8 cellular contexts compared by ENCODE assay signal in the genomic region with DNA sequence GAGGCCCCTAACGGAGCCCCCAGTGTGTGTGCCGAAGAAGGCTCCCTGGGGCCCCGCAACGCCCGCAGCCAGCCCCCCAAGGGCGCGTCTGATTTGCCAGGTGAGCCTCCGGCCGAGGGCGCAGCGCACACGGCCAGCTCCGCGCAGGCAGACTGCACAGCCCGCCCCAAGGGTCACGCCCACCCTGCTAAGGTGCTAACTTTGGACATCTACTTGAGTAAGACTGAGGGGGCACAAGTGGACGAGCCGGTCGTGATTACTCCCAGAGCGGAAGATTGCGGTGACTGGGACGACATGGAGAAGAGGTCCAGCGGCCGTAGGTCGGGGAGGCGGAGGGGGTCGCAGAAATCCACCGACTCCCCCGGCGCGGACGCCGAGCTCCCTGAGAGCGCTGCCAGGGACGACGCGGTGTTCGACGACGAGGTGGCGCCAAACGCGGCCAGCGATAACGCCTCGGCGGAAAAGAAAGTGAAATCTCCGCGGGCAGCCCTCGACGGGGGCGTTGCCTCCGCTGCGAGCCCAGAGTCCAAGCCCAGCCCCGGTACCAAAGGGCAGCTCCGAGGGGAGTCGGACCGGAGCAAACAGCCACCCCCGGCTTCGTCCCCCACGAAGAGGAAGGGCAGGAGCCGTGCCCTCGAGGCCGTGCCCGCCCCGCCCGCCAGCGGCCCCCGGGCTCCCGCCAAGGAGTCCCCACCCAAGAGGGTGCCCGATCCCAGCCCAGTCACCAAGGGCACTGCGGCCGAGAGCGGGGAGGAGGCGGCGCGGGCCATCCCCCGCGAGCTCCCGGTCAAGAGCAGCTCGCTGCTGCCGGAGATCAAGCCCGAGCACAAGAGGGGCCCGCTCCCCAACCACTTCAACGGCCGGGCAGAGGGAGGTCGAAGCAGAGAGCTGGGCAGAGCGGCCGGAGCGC.
A peak's percentile ranks its signal among the peaks of the same experiment; 100 is the strongest.
DNase-seq lines count a peak whose midpoint lies in the region; ATAC-seq and TF ChIP-seq lines count a peak whose summit lies in the region.

No MANE protein-coding gene starts in this region.

- H3K56ac ChIP-seq in H9 (ENCODE audit: insufficient read length, low read depth, low read length) = no peak overlapping the region

- H3K36me3 Mint-ChIP-seq in H9 (ENCODE audit: insufficient read depth in 1 of 3, low read depth in 3 of 3) (peaks cover 0 to 2% (median 0%) of the 10 kb centered on the region in 3 experiments; a peak in 2 of 7 replicates), memory B cell (no peaks in the 10 kb centered on the region)

- H3K27me3 ChIP-seq in H9 (ENCODE audit: insufficient read depth, low read length) (peaks cover 25% of the 10 kb centered on the region; the same call in 1 of the 2 replicates), MM.1S (replicated peaks; ENCODE audit: insufficient read depth, low read length) (peaks cover 54% of the 10 kb centered on the region)

- H3F3A ChIP-seq in MM.1S (ENCODE audit: insufficient read depth, low read length) = peaks cover 7% of the 10 kb centered on the region; the same call in 1 of the 2 replicates

- H4K20me1 ChIP-seq in H9 (ENCODE audit: control insufficient read depth, insufficient read depth, insufficient read length) = no peaks in the 10 kb centered on the region
- no peaks in the 10 kb centered on the region for H4K20me1 ChIP-seq in MM.1S (ENCODE audit: insufficient read depth, low read length)

- peak; percentile 70 for ATAC-seq in memory B cell (ENCODE audit: low read depth)

- H3T11ph ChIP-seq in H9 (ENCODE audit: low read length) = no peak overlapping the region

- H3K36me3 ChIP-seq in MM.1S (replicated peaks; ENCODE audit: insufficient read depth, low read length) = no peaks in the 10 kb centered on the region

- H2AK5ac ChIP-seq in H9 (ENCODE audit: insufficient read length, low read length) = no peak overlapping the region

- no peak overlapping the region for H3K9ac ChIP-seq in H9 (ENCODE audit: extremely low read depth, insufficient read length, low read length)
- H3K9ac ChIP-seq in MM.1S (ENCODE audit: low read length) = no peak overlapping the region; the same call in 1 of the 2 replicates

- H4K91ac ChIP-seq in H9 (ENCODE audit: insufficient read length, low read depth, low read length) = no peak overlapping the region

- H3K14ac ChIP-seq in H9 (ENCODE audit: insufficient read depth, low read length) = peak overlapping the region; percentile 14; the same call in 1 of the 2 replicates

- peaks cover 81% of the 10 kb centered on the region for H3K27me3 Mint-ChIP-seq in H9 (ENCODE audit: low read depth)
- no peaks in the 10 kb centered on the region for H3K27me3 Mint-ChIP-seq in memory B cell

- H2AFZ ChIP-seq in H9 (ENCODE audit: low read length) = no peak overlapping the region
- peak overlapping the region; percentile 86 for H2AFZ ChIP-seq in MM.1S (ENCODE audit: low read length)

- H3K23ac ChIP-seq in H9 (ENCODE audit: insufficient read length, low read depth, low read length) = no peak overlapping the region

- H2BK15ac ChIP-seq in H9 (ENCODE audit: low read depth, low read length) = no peak overlapping the region

- no peaks in the 10 kb centered on the region for H3K4me1 ChIP-seq in H9 (ENCODE audit: insufficient read depth, low read length)
- H3K4me1 ChIP-seq in MM.1S (ENCODE audit: low read length) = peaks cover 6% of the 10 kb centered on the region; the same call in 1 of the 2 replicates

- H2BK12ac ChIP-seq in H9 (ENCODE audit: insufficient read length, low read depth, low read length) = no peak overlapping the region

- no peak overlapping the region for H2BK120ac ChIP-seq in H9 (ENCODE audit: low read depth, low read length, poor library complexity, severe bottlenecking)

- no peak overlapping the region for H2BK5ac ChIP-seq in H9 (ENCODE audit: insufficient read length, low read length)

- H4K8ac ChIP-seq in H9 (replicated peaks; ENCODE audit: insufficient read length, low read depth, low read length) = no peak overlapping the region

- H3K4me3 Mint-ChIP-seq in H9 (peak overlapping the region; percentile 79 to 93), memory B cell (peak overlapping the region; percentile 97)

- peak overlapping the region; percentile 56 for H3K4me2 ChIP-seq in H9 (ENCODE audit: insufficient read depth, insufficient read length, low read length)
- H3K4me2 ChIP-seq in MM.1S (ENCODE audit: low read depth, low read length) = peak overlapping the region; percentile 87

- H3K9me3 ChIP-seq in H9 (ENCODE audit: control insufficient read depth, low read depth, low read length) = no peaks in the 10 kb centered on the region
- no peaks in the 10 kb centered on the region for H3K9me3 ChIP-seq in MM.1S (replicated peaks; ENCODE audit: insufficient read depth, low read length)

- H3K27ac ChIP-seq in H9 (ENCODE audit: insufficient read length, low read depth, low read length) (no peak overlapping the region), MM.1S (ENCODE audit: low read length) (no peak overlapping the region)

- no peak overlapping the region for H2BK20ac ChIP-seq in H9 (ENCODE audit: low read depth, low read length, poor library complexity, severe bottlenecking)

- peaks cover 30 to 34% of the 10 kb centered on the region in 2 experiments for H3K4me1 Mint-ChIP-seq in H9
- peaks cover 34% of the 10 kb centered on the region for H3K4me1 Mint-ChIP-seq in memory B cell

- H3K79me2 ChIP-seq in H9 (ENCODE audit: insufficient read depth, low read length) (no peaks in the 10 kb centered on the region), MM.1S (ENCODE audit: low read length) (no peaks in the 10 kb centered on the region)

- H3K4ac ChIP-seq in H9 (ENCODE audit: low read depth, low read length) = no peak overlapping the region

- H4K5ac ChIP-seq in H9 (ENCODE audit: insufficient read length, low read depth, low read length) = no peak overlapping the region

- peaks cover 30% of the 10 kb centered on the region for H3K23me2 ChIP-seq in H9 (ENCODE audit: insufficient read length, low read depth, low read length, poor library complexity, severe bottlenecking)

- H3K27ac Mint-ChIP-seq in H9 = no peak overlapping the region
- peak overlapping the region; percentile 92 for H3K27ac Mint-ChIP-seq in memory B cell

- peak overlapping the region; percentile 79 for H3K4me3 ChIP-seq in MM.1S (ENCODE audit: low read length)

- no peak overlapping the region for H3K18ac ChIP-seq in H9 (ENCODE audit: insufficient read length, low read depth, low read length)

- no peaks in the 10 kb centered on the region for H3K79me1 ChIP-seq in H9 (ENCODE audit: insufficient read depth, low read depth, low read length, poor library complexity, severe bottlenecking)

- H3K9me2 ChIP-seq in MM.1S (replicated peaks; ENCODE audit: insufficient read depth, low read length) = no peaks in the 10 kb centered on the region

- H3K9me3 Mint-ChIP-seq in H9 = peaks cover 0 to 4% of the 10 kb centered on the region in 2 experiments; a peak in 1 of 5 replicates
- H3K9me3 Mint-ChIP-seq in memory B cell = no peaks in the 10 kb centered on the region

- DNase-seq in H9 = peak; percentile 55
- peak; percentile 66 for DNase-seq in MM.1S
- DNase-seq in activated CD4-positive, alpha-beta T cell treated with anti-CD3 and anti-CD28 coated beads for 4 hours = peak; percentile 74 to 76
- DNase-seq in ecto neural progenitor cell (ENCODE audit: low spot score) = peak; percentile 74
- peak; percentile 76 to 79 for DNase-seq in memory B cell (ENCODE audit: low spot score in 2 of 2)
- DNase-seq in stimulated activated CD8-positive, alpha-beta memory T cell treated with anti-CD3 and anti-CD28 coated beads, Interleukin-2, amount 100 ng/mL, for 1 hour (ENCODE audit: low read depth in 2 of 2) = peak; percentile 54 to 63
- no peak for DNase-seq in NCI-H187 treated with DMSO at 0.1 percent for 48 hours (lab: John Stamatoyannopoulos, UW)

- WGBS in H9 (ENCODE audit: extremely low coverage, insufficient read length, low lambda C conversion rate) = no CpG with 5 or more reads among the region's 90 CpGs

- TF ChIP-seq CTCF in GM12874 (IDR thresholded peaks at IDR 0.05; ENCODE audit: insufficient read depth, low read depth, low read length) = peak; percentile 60
- TF ChIP-seq CTCF in H9 (conservative IDR thresholded peaks at IDR 0.05) = peak; percentile 34; the same call in 2 of the 3 replicates
- peak; percentile 39 for TF ChIP-seq CTCF in MM.1S (IDR thresholded peaks at IDR 0.05; ENCODE audit: low read length)
